In genomic region chr2:29336334-29336733, GRCh38 we compare ENCODE assay signal across 18 cellular contexts.
DNase-seq lines count a peak whose midpoint lies in the region; ATAC-seq and TF ChIP-seq lines count a peak whose summit lies in the region.
"Had no signal": no experiment of that assay in that cellular context is flagged by ENCODE, and none has a peak within 500 bp of the region (broad histone marks: within the 10 kb centered on the region; RNA-seq: fewer than 3 reads in every experiment).

No MANE protein-coding gene starts in this region.

- H3K36me3 Mint-ChIP-seq in nephron progenitor cell (ENCODE audit: low read depth) = no peaks in the 10 kb centered on the region
- no peaks in the 10 kb centered on the region for H3K36me3 Mint-ChIP-seq in natural killer cell treated with Interleukin-12 subunit alpha and Interleukin-12 subunit beta and Interleukin-15 and Interleukin-18, amount 100 ng/mL, for 72 hours
- H3K36me3 Mint-ChIP-seq: IgD-negative memory B cell had no signal

- peak; percentile 2 for DNase-seq in NOMO-1 treated with DMSO at 0.1 percent for 48 hours (lab: John Stamatoyannopoulos, UW; ENCODE audit: unreplicated experiment)
- DNase-seq in NOMO-1 treated with dmso at 0.1 percent for 144 hours (lab: John Stamatoyannopoulos, UW; ENCODE audit: unreplicated experiment) = no peak
- DNase-seq in NCI-H1417 (lab: John Stamatoyannopoulos, UW) = peak; percentile 24 to 83 (median 43)
- peak; percentile 57 for DNase-seq in NCI-H524 treated with DMSO at 0.1 percent for 48 hours (lab: John Stamatoyannopoulos, UW)
- DNase-seq in nephron progenitor cell = no peak
- DNase-seq in NCI-H2107 treated with DMSO at 0.1 percent for 48 hours (lab: John Stamatoyannopoulos, UW; ENCODE audit: unreplicated experiment) = no peak
- no peak for DNase-seq in natural killer cell treated with Interleukin-12 subunit alpha and Interleukin-12 subunit beta and Interleukin-15 and Interleukin-18, amount 100 ng/mL, for 72 hours (ENCODE audit: low spot score)
- DNase-seq: C1 segment of cervical spinal cord, DND-41, GDM1, Kasumi-1, NCI-H2029 treated with DMSO at 0.1 percent for 48 hours, NCI-H226, Right ventricle myocardium superior had no signal

- H3K4me3 Mint-ChIP-seq in nephron progenitor cell = peak overlapping the region; percentile 7
- no peak overlapping the region for H3K4me3 Mint-ChIP-seq in natural killer cell treated with Interleukin-12 subunit alpha and Interleukin-12 subunit beta and Interleukin-15 and Interleukin-18, amount 100 ng/mL, for 72 hours
- H3K4me3 Mint-ChIP-seq: IgD-negative memory B cell; T-helper 1 cell treated with Interleukin-12 subunit alpha and Interleukin-12 subunit beta and Interleukin-4 antibody, amounts not matched to agents 30 μg/mL and 1 μg/mL, for 36 hours had no signal

- H3K27ac Mint-ChIP-seq in nephron progenitor cell = peak overlapping the region; percentile 97
- no peak overlapping the region for H3K27ac Mint-ChIP-seq in natural killer cell treated with Interleukin-12 subunit alpha and Interleukin-12 subunit beta and Interleukin-15 and Interleukin-18, amount 100 ng/mL, for 72 hours
- H3K27ac Mint-ChIP-seq: IgD-negative memory B cell; T-helper 1 cell treated with Interleukin-12 subunit alpha and Interleukin-12 subunit beta and Interleukin-4 antibody, amounts not matched to agents 30 μg/mL and 1 μg/mL, for 36 hours had no signal

- H3K4me1 Mint-ChIP-seq in nephron progenitor cell = peaks cover 48% of the 10 kb centered on the region
- H3K4me1 Mint-ChIP-seq in natural killer cell treated with Interleukin-12 subunit alpha and Interleukin-12 subunit beta and Interleukin-15 and Interleukin-18, amount 100 ng/mL, for 72 hours (ENCODE audit: low read depth in 2 of 2) = no peaks in the 10 kb centered on the region
- H3K4me1 Mint-ChIP-seq: IgD-negative memory B cell had no signal

- no peak for TF ChIP-seq CTCF in nephron progenitor cell (IDR thresholded peaks at IDR 0.05)

- peaks cover 16% of the 10 kb centered on the region for H3K27me3 Mint-ChIP-seq in nephron progenitor cell (ENCODE audit: low read depth, poor library complexity)
- H3K27me3 Mint-ChIP-seq in natural killer cell treated with Interleukin-12 subunit alpha and Interleukin-12 subunit beta and Interleukin-15 and Interleukin-18, amount 100 ng/mL, for 72 hours = peaks cover 7 to 16% of the 10 kb centered on the region in 2 donors

- no peaks in the 10 kb centered on the region for H3K9me3 Mint-ChIP-seq in nephron progenitor cell
- H3K9me3 Mint-ChIP-seq in natural killer cell treated with Interleukin-12 subunit alpha and Interleukin-12 subunit beta and Interleukin-15 and Interleukin-18, amount 100 ng/mL, for 72 hours = no peaks in the 10 kb centered on the region
- H3K9me3 Mint-ChIP-seq: IgD-negative memory B cell; T-helper 1 cell treated with Interleukin-12 subunit alpha and Interleukin-12 subunit beta and Interleukin-4 antibody, amounts not matched to agents 30 μg/mL and 1 μg/mL, for 36 hours had no signal

- no peak for ATAC-seq in natural killer cell treated with Interleukin-12 subunit alpha and Interleukin-12 subunit beta and Interleukin-15 and Interleukin-18, amount 100 ng/mL, for 72 hours
- ATAC-seq in HG02678 (IDR thresholded peaks at IDR 0.05; ENCODE audit: unreplicated experiment) = no peak
- ATAC-seq: GM12878 had no signal

Comparison
In these comparisons a context has a peak if more than half of its experiments do, and no peak if none do; other contexts are left out.
1. DNase-seq: peak in NOMO-1 treated with DMSO at 0.1 percent for 48 hours (single experiment), NCI-H1417 (3 of 3) and NCI-H524 treated with DMSO at 0.1 percent for 48 hours (single experiment); none in NOMO-1 treated with dmso at 0.1 percent for 144 hours (single experiment), nephron progenitor cell (single experiment), NCI-H2107 treated with DMSO at 0.1 percent for 48 hours (single experiment) and natural killer cell treated with Interleukin-12 subunit alpha and Interleukin-12 subunit beta and Interleukin-15 and Interleukin-18, amount 100 ng/mL, for 72 hours (single experiment).